ENCODE assay signal across 21 cellular contexts in genomic region chr4:66565796-66566195, GRCh38.
A peak's percentile ranks its signal among the peaks of the same experiment; 100 is the strongest.
DNase-seq lines count a peak whose midpoint lies in the region; ATAC-seq, FAIRE-seq and TF ChIP-seq lines count a peak whose summit lies in the region.
"Had no signal": no experiment of that assay in that cellular context is flagged by ENCODE, and none has a peak within 500 bp of the region (broad histone marks: within the 10 kb centered on the region; RNA-seq: fewer than 3 reads in every experiment).

No MANE protein-coding gene starts in this region.

- no peaks in the 10 kb centered on the region for H3F3A ChIP-seq in smooth muscle cell (ENCODE audit: low read depth)

- no peaks in the 10 kb centered on the region for H3K4me1 ChIP-seq in smooth muscle cell (ENCODE audit: low read depth)
- peaks cover 15% of the 10 kb centered on the region for H3K4me1 ChIP-seq in mammary epithelial cell (ENCODE audit: insufficient read depth, low read length)
- H3K4me1 ChIP-seq: gastrocnemius medialis, lower lobe of right lung, upper lobe of left lung had no signal

- H3K9ac ChIP-seq in smooth muscle cell (ENCODE audit: low read depth) = peak overlapping the region; percentile 8
- no peak overlapping the region for H3K9ac ChIP-seq in mammary epithelial cell (ENCODE audit: insufficient read depth, low read length)

- DNase-seq in LHCN-M2 (ENCODE audit: low read depth) (peak; percentile 70), astrocyte of the cerebellum (ENCODE audit: low read depth) (no peak), frontal cortex (ENCODE audit: low spot score in 2 of 2) (no peak), smooth muscle cell (lab: John Stamatoyannopoulos, UW; ENCODE audit: unreplicated experiment) (no peak), mammary epithelial cell (no peak)
- DNase-seq: activated CD4-positive, alpha-beta T cell treated with anti-CD3 and anti-CD28 coated beads, Interleukin-2, amount 10 ng/mL, durations not matched to agents 7 days and 5 days; activated CD8-positive, alpha-beta memory T cell treated with anti-CD3 and anti-CD28 coated beads, Interleukin-2, amount 10 ng/mL, durations not matched to agents 7 days and 5 days; activated naive CD4-positive, alpha-beta T cell treated with anti-CD3 and anti-CD28 coated beads, Interleukin-2, amount 50 U/mL, for 16 hours; aorta; CD4-positive, CD25-positive, alpha-beta regulatory T cell; erythroblast; gastrocnemius medialis; lower lobe of right lung; NCI-H1694; NCI-H526 treated with DMSO at 0.1 percent for 48 hours; stimulated activated CD4-positive, alpha-beta T cell treated with anti-CD3 and anti-CD28 coated beads, Interleukin-2, amount 100 ng/mL, for 24 hours; upper lobe of left lung had no signal

- peak; percentile 19 for FAIRE-seq in frontal cortex (lab: Jason Lieb, UNC)

- CTCF ChIA-PET in mammary epithelial cell (lab: Charles Lee; ENCODE audit: low non-redundant PET) = no interaction called here

- H3K27ac ChIP-seq in smooth muscle cell (ENCODE audit: low read depth) = peak overlapping the region; percentile 50
- H3K27ac ChIP-seq in mammary epithelial cell (ENCODE audit: insufficient read depth, low read depth, low read length) = no peak overlapping the region
- H3K27ac ChIP-seq: gastrocnemius medialis, lower lobe of right lung, skin epidermis, upper lobe of left lung had no signal

- in situ Hi-C loops in astrocyte of the cerebellum (cut with HindIII; ENCODE audit: low sequenced_read_pairs) = no loop called here
- in situ Hi-C loops in mammary epithelial cell (cut with MboI; ENCODE audit: low sequenced_read_pairs in 2 of 2) = no loop called here

- dilution Hi-C loops in mammary epithelial cell (cut with HindIII; ENCODE audit: low sequenced_read_pairs) = no loop called here

- H3K4me3 ChIP-seq in astrocyte of the cerebellum (ENCODE audit: low read depth, low read length) = peak overlapping the region; percentile 26
- H3K4me3 ChIP-seq in smooth muscle cell = no peak overlapping the region
- H3K4me3 ChIP-seq in mammary epithelial cell (replicated peaks in 1 of 3; ENCODE audit: insufficient read depth in 1 of 3, low read depth in 2 of 3, low read length in 3 of 3) = no peak overlapping the region
- H3K4me3 ChIP-seq: gastrocnemius medialis, lower lobe of right lung, skin epidermis, upper lobe of left lung had no signal

- H3K36me3 ChIP-seq in smooth muscle cell (ENCODE audit: low read depth) = no peaks in the 10 kb centered on the region
- no peaks in the 10 kb centered on the region for H3K36me3 ChIP-seq in mammary epithelial cell (ENCODE audit: insufficient read depth, low read length)
- H3K36me3 ChIP-seq: gastrocnemius medialis, lower lobe of right lung, upper lobe of left lung had no signal

- no TSS peak for BruUV-seq in mammary epithelial cell (replicated peaks; lab: Mats Ljungman, UMichigan)

- TF ChIP-seq CTCF in astrocyte of the cerebellum (IDR thresholded peaks at IDR 0.05; ENCODE audit: low read depth, low read length, missing control alignments) = no peak
- TF ChIP-seq CTCF in smooth muscle cell (IDR thresholded peaks at IDR 0.05; ENCODE audit: borderline replicate concordance, insufficient read depth, poor library complexity, severe bottlenecking) = no peak
- TF ChIP-seq CTCF in mammary epithelial cell (conservative IDR thresholded peaks at IDR 0.05 in 1 of 2, IDR thresholded peaks at IDR 0.05 in 1 of 2; ENCODE audit: extremely low read depth in 1 of 2, insufficient read depth in 1 of 2, low read depth in 1 of 2, low read length in 2 of 2) = no peak

- intact Hi-C loops in mammary epithelial cell (cut with micrococcal nuclease) = no loop called here

- H3K9me3 ChIP-seq in smooth muscle cell (replicated peaks; ENCODE audit: low read depth) (no peaks in the 10 kb centered on the region), mammary epithelial cell (replicated peaks; ENCODE audit: insufficient read depth, low read length) (no peaks in the 10 kb centered on the region)
- H3K9me3 ChIP-seq: gastrocnemius medialis, lower lobe of right lung, upper lobe of left lung had no signal

- H3K27me3 ChIP-seq in smooth muscle cell (ENCODE audit: low read depth) (no peaks in the 10 kb centered on the region), mammary epithelial cell (ENCODE audit: insufficient read depth, low read length) (no peaks in the 10 kb centered on the region)
- H3K27me3 ChIP-seq: gastrocnemius medialis, upper lobe of left lung had no signal

- H3K79me2 ChIP-seq in smooth muscle cell (ENCODE audit: low read depth) (no peaks in the 10 kb centered on the region), mammary epithelial cell (ENCODE audit: insufficient read depth, low read length) (no peaks in the 10 kb centered on the region)

- ATAC-seq in GM21381 (IDR thresholded peaks at IDR 0.05; ENCODE audit: unreplicated experiment) (no peak), GM21447 (IDR thresholded peaks at IDR 0.05; ENCODE audit: unreplicated experiment) (no peak), GM19351 (IDR thresholded peaks at IDR 0.05; ENCODE audit: unreplicated experiment) (no peak)
- ATAC-seq: activated CD8-positive, alpha-beta memory T cell treated with anti-CD3 and anti-CD28 coated beads, Interleukin-2, amount 10 ng/mL, durations not matched to agents 7 days and 5 days; gastrocnemius medialis; lower lobe of right lung had no signal

- no peak overlapping the region for H2AFZ ChIP-seq in smooth muscle cell (ENCODE audit: low read depth)
- H2AFZ ChIP-seq in mammary epithelial cell (ENCODE audit: low read depth, low read length) = no peak overlapping the region

- no peaks in the 10 kb centered on the region for H4K20me1 ChIP-seq in smooth muscle cell (ENCODE audit: low read depth)
- H4K20me1 ChIP-seq in mammary epithelial cell (ENCODE audit: insufficient read depth, low read length) = no peaks in the 10 kb centered on the region

- no peak overlapping the region for H3K4me2 ChIP-seq in smooth muscle cell
- H3K4me2 ChIP-seq in mammary epithelial cell (ENCODE audit: insufficient read depth, low read depth, low read length) = no peak overlapping the region
